1 cellular context compared by ENCODE assay signal in genomic region chr1:36369061-36369470, GRCh38.
TF ChIP-seq lines count a peak whose summit lies in the region.

No MANE protein-coding gene starts in this region.

TF ChIP-seq in K562, 482 proteins besides CTCF, POLR2A, EP300 and RAD21 (continued from another document):
- TF ChIP-seq MGA (IDR thresholded peaks at IDR 0.05), result no peak
- TF ChIP-seq AFF4 (CRISPR knock-in tag; IDR thresholded peaks at IDR 0.05), result no peak
- no peak for TF ChIP-seq BACH1 (tag; IDR thresholded peaks at IDR 0.05)
- no peak for TF ChIP-seq PBX2 (CRISPR knock-in tag; IDR thresholded peaks at IDR 0.05; ENCODE audit: low read depth)
- TF ChIP-seq PBX2 (tag; conservative IDR thresholded peaks at IDR 0.05; ENCODE audit: low read depth), result no peak
- TF ChIP-seq HMGXB4 (CRISPR knock-in tag; IDR thresholded peaks at IDR 0.05), result no peak
- no peak for TF ChIP-seq RFX5 (IDR thresholded peaks at IDR 0.05; ENCODE audit: low read depth, low read length)
- no peak for TF ChIP-seq E4F1 (CRISPR knock-in tag; IDR thresholded peaks at IDR 0.05; ENCODE audit: borderline replicate concordance)
- TF ChIP-seq ZNF224 (CRISPR knock-in tag; IDR thresholded peaks at IDR 0.05), result no peak
- TF ChIP-seq NR2C1 (IDR thresholded peaks at IDR 0.05), result no peak
- no peak for TF ChIP-seq NR2C1 (tag; IDR thresholded peaks at IDR 0.05)
- no peak for TF ChIP-seq KAT7 (CRISPR knock-in tag; IDR thresholded peaks at IDR 0.05; ENCODE audit: borderline replicate concordance)
- TF ChIP-seq ZNF589 (CRISPR knock-in tag; IDR thresholded peaks at IDR 0.05; ENCODE audit: low read depth), result no peak
- no peak for TF ChIP-seq RBM15 (IDR thresholded peaks at IDR 0.05; ENCODE audit: insufficient read depth, low read length)
